ENCODE assay signal across 13 cellular contexts in the genomic region with DNA sequence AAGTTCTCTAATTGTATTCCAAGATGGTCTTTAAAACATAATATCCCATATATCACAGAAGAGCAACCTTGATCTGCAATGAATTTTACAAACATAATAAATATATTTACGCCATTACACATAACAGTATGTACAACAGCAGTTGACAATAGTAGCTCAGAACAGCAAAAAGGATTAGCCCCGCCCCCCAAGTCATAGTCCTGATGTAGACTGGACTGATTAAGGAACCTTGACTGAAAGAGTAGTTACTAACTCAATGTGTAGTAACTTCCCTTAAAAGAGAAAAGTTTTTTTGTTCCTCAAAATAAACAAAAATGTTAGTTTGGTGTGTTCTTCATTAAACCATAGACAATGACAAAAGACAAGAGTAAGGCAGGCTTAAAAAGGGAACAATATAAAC. TPM values are rescaled to one million over a fixed set of nuclear protein-coding genes. Genes with fewer than 3 reads are reported as not detected.
DNase-seq lines count a peak whose midpoint lies in the region; FAIRE-seq and TF ChIP-seq lines count a peak whose summit lies in the region.
"Had no signal": no experiment of that assay in that cellular context is flagged by ENCODE, and none has a peak within 500 bp of the region (broad histone marks: within the 10 kb centered on the region; RNA-seq: fewer than 3 reads in every experiment).

No MANE protein-coding gene starts in this region.

- no peak overlapping the region for H2AFZ ChIP-seq in OCI-LY7 (ENCODE audit: low read length)

- peaks cover 5 to 15% (median 7%) of the 10 kb centered on the region in 3 donors for H3K36me3 Mint-ChIP-seq in CD8-positive, alpha-beta memory T cell

- H3K36me3 ChIP-seq in CD8-positive, alpha-beta memory T cell (ENCODE audit: insufficient read depth, low read length) = peaks cover 4% of the 10 kb centered on the region
- H3K36me3 ChIP-seq in OCI-LY7 (ENCODE audit: insufficient read depth, low read length) (peaks cover 65% of the 10 kb centered on the region), right atrium auricular region (no peaks in the 10 kb centered on the region), small intestine (ENCODE audit: control insufficient read depth in 2 of 2, insufficient read depth in 2 of 2, low read length in 2 of 2) (peaks cover 0 to 2% of the 10 kb centered on the region in 2 donors)

- H3K9me3 ChIP-seq in CD8-positive, alpha-beta memory T cell (ENCODE audit: low read length) = no peaks in the 10 kb centered on the region
- H3K9me3 ChIP-seq in OCI-LY7 (ENCODE audit: low read length) (no peaks in the 10 kb centered on the region), right atrium auricular region (no peaks in the 10 kb centered on the region), small intestine (ENCODE audit: control insufficient read depth, low read depth) (no peaks in the 10 kb centered on the region)

- H3K4me3 ChIP-seq in CD8-positive, alpha-beta memory T cell (ENCODE audit: low read length) = no peak overlapping the region
- H3K4me3 ChIP-seq in OCI-LY7 (ENCODE audit: low read depth, low read length, poor library complexity, severe bottlenecking) (no peak overlapping the region), right atrium auricular region (no peak overlapping the region), small intestine (ENCODE audit: low read depth in 1 of 2, low read length in 2 of 2) (no peak overlapping the region)
- H3K4me3 ChIP-seq: SK-N-MC had no signal

- CTCF ChIA-PET in CD8-positive, alpha-beta memory T cell (lab: Charles Lee) = interaction anchor here (1.4 to 1.5 kb wide), 2 partner anchors 31 to 189 kb away, joined by 3 read pairs; no protein-coding TSS in a partner anchor
- CTCF ChIA-PET in OCI-LY7 (lab: Charles Lee; ENCODE audit: unreplicated experiment) = no interaction called here

- H3K27me3 Mint-ChIP-seq in CD8-positive, alpha-beta memory T cell = no peaks in the 10 kb centered on the region

- 89 to 90% (median 90%) methylated on average over 2 of the region's 2 CpGs for WGBS in small intestine, 3 donors

- no peak overlapping the region for H3K27ac ChIP-seq in CD8-positive, alpha-beta memory T cell (ENCODE audit: low read depth, low read length)
- H3K27ac ChIP-seq in OCI-LY7 (ENCODE audit: low read depth, low read length, poor library complexity, severe bottlenecking) (no peak overlapping the region), right atrium auricular region (no peak overlapping the region), small intestine (ENCODE audit: low read depth in 1 of 2, low read length in 1 of 2) (no peak overlapping the region)
- H3K27ac ChIP-seq: SK-N-MC had no signal

- no TSS peak for BruUV-seq in OCI-LY7 (replicated peaks; lab: Mats Ljungman, UMichigan)

- FAIRE-seq in small intestine (lab: Jason Lieb, UNC) = no peak
- FAIRE-seq: astrocyte had no signal

- peak overlapping the region in 1 of 7 donors; percentile 16 for H3K4me3 Mint-ChIP-seq in CD8-positive, alpha-beta memory T cell

- peaks cover 26 to 39% (median 32%) of the 10 kb centered on the region in 3 donors for H3K4me1 Mint-ChIP-seq in CD8-positive, alpha-beta memory T cell

- POLR2A ChIA-PET in CD8-positive, alpha-beta memory T cell (lab: Charles Lee) = no interaction called here
- POLR2A ChIA-PET in OCI-LY7 (lab: Charles Lee) = interaction anchor here (0.6 to 0.9 kb wide), 3 partner anchors 16 to 42 kb away, joined by 3 read pairs; no protein-coding TSS in a partner anchor

- peaks cover 3% of the 10 kb centered on the region for H3K4me1 ChIP-seq in CD8-positive, alpha-beta memory T cell (ENCODE audit: insufficient read depth, low read length)
- H3K4me1 ChIP-seq in OCI-LY7 (ENCODE audit: insufficient read depth, low read length, poor library complexity, severe bottlenecking) (peaks cover 69% of the 10 kb centered on the region), right atrium auricular region (no peaks in the 10 kb centered on the region), small intestine (ENCODE audit: control insufficient read depth in 2 of 2, insufficient read depth in 1 of 2, low read depth in 1 of 2, low read length in 1 of 2) (no peaks in the 10 kb centered on the region)

- intact Hi-C loops in OCI-LY7 (cut with micrococcal nuclease; ENCODE audit: unreplicated experiment) = no loop called here

- no peaks in the 10 kb centered on the region for H3K9me3 Mint-ChIP-seq in CD8-positive, alpha-beta memory T cell

- no peak for DNase-seq in CD8-positive, alpha-beta memory T cell
- peak; percentile 12 for DNase-seq in OCI-LY7 (ENCODE audit: low spot score)
- peak; percentile 72 for DNase-seq in right atrium auricular region (ENCODE audit: low spot score)
- peak; percentile 42 for DNase-seq in small intestine
- no peak for DNase-seq in HT-29 (ENCODE audit: low spot score)
- DNase-seq in effector CD8-positive, alpha-beta T cell (lab: John Stamatoyannopoulos, UW) = no peak
- DNase-seq in NCI-H1092 (lab: John Stamatoyannopoulos, UW) = no peak
- DNase-seq in putamen (ENCODE audit: low spot score) = no peak
- DNase-seq: activated CD4-positive, alpha-beta T cell treated with anti-CD3 and anti-CD28 coated beads for 1 hour; C1 segment of cervical spinal cord; NCI-H1105 treated with DMSO at 0.1 percent for 48 hours had no signal

- H3K9me2 ChIP-seq in OCI-LY7 (ENCODE audit: insufficient read depth, low read length) = no peaks in the 10 kb centered on the region

- no peaks in the 10 kb centered on the region for H3K27me3 ChIP-seq in CD8-positive, alpha-beta memory T cell (ENCODE audit: insufficient read depth, low read length, poor library complexity, severe bottlenecking)
- H3K27me3 ChIP-seq in right atrium auricular region (no peaks in the 10 kb centered on the region), small intestine (ENCODE audit: control insufficient read depth in 2 of 2, insufficient read depth in 2 of 2, low read length in 2 of 2) (no peaks in the 10 kb centered on the region)

- TF ChIP-seq CTCF in OCI-LY7 (conservative IDR thresholded peaks at IDR 0.05; ENCODE audit: low read length) (no peak), right atrium auricular region (IDR thresholded peaks at IDR 0.05) (no peak)

- H3K27ac Mint-ChIP-seq in CD8-positive, alpha-beta memory T cell = peak overlapping the region in 7 of 8 donors; percentile 28 to 81 (median 74)

- H3K4me2 ChIP-seq in OCI-LY7 (ENCODE audit: low read length) = no peak overlapping the region

- no peaks in the 10 kb centered on the region for H4K20me1 ChIP-seq in OCI-LY7 (ENCODE audit: insufficient read depth, low read length)

- peaks cover 12% of the 10 kb centered on the region; the same call in 1 of the 2 replicates for H3K79me2 ChIP-seq in OCI-LY7 (ENCODE audit: insufficient read depth, low read depth, low read length)

RNA-seq across cellular contexts. Expression of a gene that starts 44.5 kb away (rescaled TPM):
- 10 to 100 TPM; 49.4 TPM for total RNA-seq in CD8-positive, alpha-beta memory T cell
- polyA plus RNA-seq in CD8-positive, alpha-beta memory T cell = 8.2 TPM
- total RNA-seq in OCI-LY7 (2014; rRNA removed; shearing (Covaris generic)) = 32.5 and 35.1 TPM in 2 replicates
- total RNA-seq in OCI-LY7 (2022) = 69.8 and 70.6 TPM in 2 replicates
- total RNA-seq in right atrium auricular region = 10 to 100 TPM; 14.6 to 17.1 TPM
- polyA plus RNA-seq in small intestine = 1 to 10 TPM; 4.9 to 8.7 (median 7.0) TPM
- total RNA-seq in HT-29 (2014; rRNA removed; shearing (Covaris generic)) = 15.4 and 17.7 TPM in 2 replicates

Comparison
In these comparisons a context has a peak if more than half of its experiments do, and no peak if none do; other contexts are left out.
1. DNase-seq: peak in OCI-LY7 (single experiment), right atrium auricular region (single experiment) and small intestine (single experiment); none in CD8-positive, alpha-beta memory T cell (0 of 5), HT-29 (single experiment), effector CD8-positive, alpha-beta T cell (single experiment), NCI-H1092 (single experiment) and putamen (single experiment).